Comparison of ENCODE assay signal across 15 cellular contexts in genomic region chr19:46932346-46932745, GRCh38.
DNase-seq lines count a peak whose midpoint lies in the region; ATAC-seq and TF ChIP-seq lines count a peak whose summit lies in the region.
"Had no signal": no experiment of that assay in that cellular context is flagged by ENCODE, and none has a peak within 500 bp of the region (broad histone marks: within the 10 kb centered on the region; RNA-seq: fewer than 3 reads in every experiment).

No MANE protein-coding gene starts in this region.

- no peaks in the 10 kb centered on the region for H3K9me3 Mint-ChIP-seq in naive thymus-derived CD4-positive, alpha-beta T cell
- H3K9me3 Mint-ChIP-seq: immature natural killer cell, neural crest cell had no signal

- no peak for TF ChIP-seq CTCF in Panc1 (IDR thresholded peaks at IDR 0.05)
- no peak for TF ChIP-seq CTCF in coronary artery (IDR thresholded peaks at IDR 0.05)
- TF ChIP-seq CTCF in uterus (IDR thresholded peaks at IDR 0.05), result no peak

- TF ChIP-seq POLR2A in uterus (IDR thresholded peaks at IDR 0.05), result no peak

- peak overlapping the region in 5 of 9 donors; percentile 2 to 67 (median 54) for H3K27ac Mint-ChIP-seq in naive thymus-derived CD4-positive, alpha-beta T cell

- H3K4me1 ChIP-seq in Panc1 (ENCODE audit: control insufficient read depth, insufficient read depth, low read length), result peaks cover 49% of the 10 kb centered on the region
- peaks cover 19 to 63% of the 10 kb centered on the region in 2 donors for H3K4me1 ChIP-seq in naive thymus-derived CD4-positive, alpha-beta T cell (ENCODE audit: control insufficient read depth in 2 of 2, insufficient read depth in 2 of 2, low read length in 2 of 2)
- no peaks in the 10 kb centered on the region for H3K4me1 ChIP-seq in uterus

- H3K36me3 Mint-ChIP-seq in naive thymus-derived CD4-positive, alpha-beta T cell, result peaks cover 0 to 8% (median 4%) of the 10 kb centered on the region in 5 donors
- H3K36me3 Mint-ChIP-seq: immature natural killer cell had no signal

- H3K9me3 ChIP-seq in Panc1 (ENCODE audit: control insufficient read depth, insufficient read depth, low read depth, low read length), result no peaks in the 10 kb centered on the region
- no peaks in the 10 kb centered on the region for H3K9me3 ChIP-seq in naive thymus-derived CD4-positive, alpha-beta T cell (ENCODE audit: control insufficient read depth in 2 of 3, low read length in 3 of 3)
- no peaks in the 10 kb centered on the region for H3K9me3 ChIP-seq in uterus

- no peak overlapping the region for H3K4me3 Mint-ChIP-seq in naive thymus-derived CD4-positive, alpha-beta T cell
- H3K4me3 Mint-ChIP-seq: neural crest cell had no signal

- no TSS peak for BruUV-seq in Panc1 (replicated peaks; lab: Mats Ljungman, UMichigan)

- ATAC-seq in Panc1, result peak; percentile 77
- no peak for ATAC-seq in naive thymus-derived CD4-positive, alpha-beta T cell
- no peak for ATAC-seq in GM19351 (IDR thresholded peaks at IDR 0.05; ENCODE audit: unreplicated experiment)
- no peak for ATAC-seq in HG03442 (IDR thresholded peaks at IDR 0.05; ENCODE audit: unreplicated experiment)
- ATAC-seq: K562 had no signal

- H3K4me3 ChIP-seq in Panc1 (ENCODE audit: low read depth in 2 of 2, low read length in 2 of 2), result no peak overlapping the region
- peak overlapping the region; percentile 8 for H3K4me3 ChIP-seq in coronary artery
- H3K4me3 ChIP-seq in naive thymus-derived CD4-positive, alpha-beta T cell (ENCODE audit: low read length), result no peak overlapping the region
- H3K4me3 ChIP-seq in uterus, result no peak overlapping the region
- H3K4me3 ChIP-seq: K562 had no signal

- peaks cover 33 to 70% (median 51%) of the 10 kb centered on the region in 7 donors for H3K4me1 Mint-ChIP-seq in naive thymus-derived CD4-positive, alpha-beta T cell

- intact Hi-C loops in Panc1 (cut with micrococcal nuclease; ENCODE audit: unreplicated experiment), result no loop called here
- intact Hi-C loops in naive thymus-derived CD4-positive, alpha-beta T cell (cut with micrococcal nuclease), result no loop called here
- intact Hi-C loops in uterus (cut with DNase I; ENCODE audit: low total_unique reads), result no loop called here

- peak overlapping the region; percentile 51; the same call in 1 of the 2 replicates for H3K27ac ChIP-seq in Panc1 (ENCODE audit: low read length)
- peak overlapping the region; percentile 13 to 61 for H3K27ac ChIP-seq in coronary artery
- H3K27ac ChIP-seq in naive thymus-derived CD4-positive, alpha-beta T cell (ENCODE audit: low read depth, low read length), result no peak overlapping the region
- no peak overlapping the region for H3K27ac ChIP-seq in uterus

- POLR2A ChIA-PET in Panc1 (lab: Charles Lee), result interaction anchor here (1.0 kb wide), 1 partner anchor 44 kb away, joined by 3 read pairs; no protein-coding TSS in a partner anchor
- POLR2A ChIA-PET in naive thymus-derived CD4-positive, alpha-beta T cell (lab: Charles Lee), result no interaction called here

- CTCF ChIA-PET in Panc1 (lab: Charles Lee), result no interaction called here
- CTCF ChIA-PET in naive thymus-derived CD4-positive, alpha-beta T cell (lab: Charles Lee), result no interaction called here

- DNase-seq in EH (ENCODE audit: low read depth) (peak; percentile 88), Panc1 (ENCODE audit: low read depth, low spot score) (no peak), coronary artery (ENCODE audit: low spot score) (no peak), uterus (no peak), islet precursor cell (no peak)
- DNase-seq in naive thymus-derived CD4-positive, alpha-beta T cell, result no peak
- DNase-seq: activated CD8-positive, alpha-beta memory T cell treated with anti-CD3 and anti-CD28 coated beads, Interleukin-2, amount 50 U/mL, for 48 hours; amniotic stem cell; immature natural killer cell; NCI-H2107; OCI-M1 had no signal

- in situ Hi-C loops in Panc1 (cut with HindIII; ENCODE audit: low pct_unique_long_range_greater_than_20kb, low sequenced_read_pairs), result no loop called here

- H3K27me3 ChIP-seq in Panc1 (ENCODE audit: control insufficient read depth, insufficient read depth, low read length) (no peaks in the 10 kb centered on the region), uterus (no peaks in the 10 kb centered on the region)
- H3K27me3 ChIP-seq in naive thymus-derived CD4-positive, alpha-beta T cell (ENCODE audit: control insufficient read depth in 2 of 2, insufficient read depth in 2 of 2, low read length in 2 of 2), result no peaks in the 10 kb centered on the region

- H3K27me3 Mint-ChIP-seq in naive thymus-derived CD4-positive, alpha-beta T cell, result no peaks in the 10 kb centered on the region

- H3K36me3 ChIP-seq in Panc1 (ENCODE audit: control insufficient read depth, insufficient read depth, low read length), result no peaks in the 10 kb centered on the region
- peaks cover 0 to under 1% (median 0%) of the 10 kb centered on the region in 3 experiments for H3K36me3 ChIP-seq in naive thymus-derived CD4-positive, alpha-beta T cell (ENCODE audit: control insufficient read depth in 2 of 3, insufficient read depth in 3 of 3, low read length in 3 of 3)
- no peaks in the 10 kb centered on the region for H3K36me3 ChIP-seq in uterus

Comparison
In these comparisons a context has a peak if more than half of its experiments do, and no peak if none do; other contexts are left out.
1. H3K27ac ChIP-seq: peak in Panc1 (single experiment) and coronary artery (2 of 2); none in naive thymus-derived CD4-positive, alpha-beta T cell (single experiment) and uterus (0 of 2).